Comparison of ENCODE assay signal across 8 cellular contexts in genomic region chr1:208203127-208203847, GRCh38. TPM values are rescaled to one million over a fixed set of nuclear protein-coding genes. Genes with fewer than 3 reads are reported as not detected.
DNase-seq lines count a peak whose midpoint lies in the region; ATAC-seq and TF ChIP-seq lines count a peak whose summit lies in the region.

No MANE protein-coding gene starts in this region.

- no peak overlapping the region for H3K9ac ChIP-seq in Karpas-422 (ENCODE audit: low read length)

- CTCF ChIA-PET in PC-9 (lab: Charles Lee): interaction anchor here (0.7 kb wide), 1 partner anchor 14 kb away, joined by 3 read pairs; no protein-coding TSS in a partner anchor

- peak in 1 of 2 donors; percentile 22 for ATAC-seq in gastrocnemius medialis

- H3K9me3 ChIP-seq in PC-9 (ENCODE audit: insufficient read depth, low read depth): no peaks in the 10 kb centered on the region
- H3K9me3 ChIP-seq in gastrocnemius medialis: no peaks in the 10 kb centered on the region
- no peaks in the 10 kb centered on the region for H3K9me3 ChIP-seq in Karpas-422 (ENCODE audit: low read length)

- peaks cover 45% of the 10 kb centered on the region for H3F3A ChIP-seq in PC-9 (ENCODE audit: insufficient read depth, low read depth)

- intact Hi-C loops in PC-9 (cut with micrococcal nuclease; ENCODE audit: unreplicated experiment): loop anchor here (1.0 kb wide), 2 partner anchors 18 to 28 kb away; no protein-coding TSS in a partner anchor
- intact Hi-C loops in gastrocnemius medialis (cut with DNase I; ENCODE audit: low total_unique reads): loop anchor here (5.0 kb wide), 1 partner anchor 41 kb away; no protein-coding TSS in a partner anchor

- H3K4me3 ChIP-seq in PC-9: peak overlapping the region; percentile 29; the same call in 1 of the 2 replicates
- H3K4me3 ChIP-seq in fibroblast of the aortic adventitia (ENCODE audit: low read depth, low read length): no peak overlapping the region
- no peak overlapping the region for H3K4me3 ChIP-seq in gastrocnemius medialis
- no peak overlapping the region for H3K4me3 ChIP-seq in Karpas-422 (ENCODE audit: low read length)

- H3K79me2 ChIP-seq in PC-9 (ENCODE audit: low read depth) (peaks cover 21% of the 10 kb centered on the region), Karpas-422 (ENCODE audit: low read length) (no peaks in the 10 kb centered on the region)

- BruUV-seq in PC-9 (replicated peaks; lab: Mats Ljungman, UMichigan): no TSS peak

- H3K4me1 ChIP-seq in PC-9 (replicated peaks; ENCODE audit: insufficient read depth): peaks cover 68% of the 10 kb centered on the region
- H3K4me1 ChIP-seq in gastrocnemius medialis: peaks cover 50 to 53% of the 10 kb centered on the region in 2 donors
- H3K4me1 ChIP-seq in Karpas-422 (ENCODE audit: low read length): no peaks in the 10 kb centered on the region

- H3K9me2 ChIP-seq in PC-9 (ENCODE audit: insufficient read depth): no peaks in the 10 kb centered on the region
- H3K9me2 ChIP-seq in Karpas-422 (replicated peaks; ENCODE audit: insufficient read depth, low read length): no peaks in the 10 kb centered on the region

- POLR2A ChIA-PET in PC-9 (lab: Charles Lee; ENCODE audit: unreplicated experiment): interaction anchor here (0.6 to 0.9 kb wide), 6 partner anchors 12 to 1192 kb away, joined by 3 to 13 read pairs (median 4); no protein-coding TSS in a partner anchor

- H3K27ac ChIP-seq in PC-9: peak overlapping the region; percentile 74
- peak overlapping the region; percentile 66 to 76 (median 70) for H3K27ac ChIP-seq in gastrocnemius medialis
- no peak overlapping the region for H3K27ac ChIP-seq in Karpas-422 (ENCODE audit: low read length)

- H3K27ac Mint-ChIP-seq in HFFc6: no peak overlapping the region

- H3K36me3 Mint-ChIP-seq in HFFc6 (ENCODE audit: low read depth): peaks cover 28% of the 10 kb centered on the region

- peaks cover 24% of the 10 kb centered on the region; the same call in 1 of the 2 replicates for H3K4me1 Mint-ChIP-seq in HFFc6 (ENCODE audit: low read depth)

- H3K4me2 ChIP-seq in PC-9 (peak overlapping the region; percentile 71), Karpas-422 (ENCODE audit: low read depth, low read length, poor library complexity, severe bottlenecking) (no peak overlapping the region)

- H3K36me3 ChIP-seq in PC-9 (ENCODE audit: low read depth) (0 out of 2 replicates have a peak, but pooled peaks cover 3% of the 10 kb centered on the region), gastrocnemius medialis (peaks cover 0 to 12% of the 10 kb centered on the region in 2 donors), Karpas-422 (ENCODE audit: insufficient read depth, low read length) (no peaks in the 10 kb centered on the region)

- H4K20me1 ChIP-seq in PC-9 (ENCODE audit: insufficient read depth): no peaks in the 10 kb centered on the region
- no peaks in the 10 kb centered on the region for H4K20me1 ChIP-seq in Karpas-422 (ENCODE audit: insufficient read depth, low read depth, low read length)

- no peak for TF ChIP-seq CTCF in HFFc6 (IDR thresholded peaks at IDR 0.05)
- no peak for TF ChIP-seq CTCF in PC-9 (conservative IDR thresholded peaks at IDR 0.05)
- TF ChIP-seq CTCF in fibroblast of the aortic adventitia (IDR thresholded peaks at IDR 0.05; ENCODE audit: insufficient read depth, low read length): no peak
- TF ChIP-seq CTCF in gastrocnemius medialis (IDR thresholded peaks at IDR 0.05 in 4 of 5, conservative IDR thresholded peaks at IDR 0.05 in 1 of 5): no peak

- no peaks in the 10 kb centered on the region for H3K9me3 Mint-ChIP-seq in HFFc6

- no peak for TF ChIP-seq POLR2A in gastrocnemius medialis (IDR thresholded peaks at IDR 0.05)

- H3K27me3 Mint-ChIP-seq in HFFc6 (ENCODE audit: insufficient read depth): no peaks in the 10 kb centered on the region

- DNase-seq in HFFc6 (no peak), PC-9 (peak; percentile 62 to 93), fibroblast of the aortic adventitia (ENCODE audit: low read depth) (peak; percentile 92), gastrocnemius medialis (no peak), Karpas-422 (no peak), HuH-7.5 (ENCODE audit: low spot score) (no peak), SK-N-DZ (ENCODE audit: low spot score) (no peak), foreskin melanocyte (no peak)

- in situ Hi-C loops in gastrocnemius medialis (cut with MboI; ENCODE audit: low sequenced_read_pairs in 4 of 4): no loop called here

- no peak overlapping the region for H2AFZ ChIP-seq in PC-9
- H2AFZ ChIP-seq in Karpas-422 (ENCODE audit: low read length): no peak overlapping the region

- H3K27me3 ChIP-seq in PC-9 (ENCODE audit: insufficient read depth, low read depth) (no peaks in the 10 kb centered on the region), gastrocnemius medialis (no peaks in the 10 kb centered on the region), Karpas-422 (ENCODE audit: low read length) (no peaks in the 10 kb centered on the region)

- H3K4me3 Mint-ChIP-seq in HFFc6: peak overlapping the region; percentile 30

RNA-seq across cellular contexts. Expression of gene PLXNA2, which starts 40.9 kb away (rescaled TPM):
- 10 to 100 TPM; 20.9 to 29.9 (median 28.1) TPM for total RNA-seq in HFFc6 (2021; fragmentation: NEBNext Ultra II Directional; extraction: Animal tissue kit (Norgen Biotek cat#: 25700))
- total RNA-seq in PC-9 (2021) (10.2 and 15.6 TPM in 2 replicates), fibroblast of the aortic adventitia (ENCODE audit: low replicate concordance) (4.3 and 8.0 TPM in 2 replicates), gastrocnemius medialis (10 to 100 TPM; 12.4 to 20.0 (median 16.2) TPM)
- not detected in 2 replicates for total RNA-seq in Karpas-422 (2014; rRNA removed; shearing (Covaris generic); ENCODE audit: low replicate concordance)
- polyA plus RNA-seq in SK-N-DZ (2014; cell fraction: cytosol; rRNA removed): 6.0 and 6.3 TPM in 2 replicates
- 16.3 and 61.2 TPM in 2 replicates for polyA plus RNA-seq in SK-N-DZ (2014; cell fraction: nucleus; rRNA removed)

Comparison
In these comparisons a context has a peak if more than half of its experiments do, and no peak if none do; other contexts are left out.
1. DNase-seq: peak in PC-9 (2 of 2) and fibroblast of the aortic adventitia (single experiment); none in HFFc6 (single experiment), gastrocnemius medialis (0 of 2), Karpas-422 (single experiment), HuH-7.5 (single experiment), SK-N-DZ (single experiment) and foreskin melanocyte (single experiment).